ENCODE assay signal across 8 cellular contexts in the genomic region with DNA sequence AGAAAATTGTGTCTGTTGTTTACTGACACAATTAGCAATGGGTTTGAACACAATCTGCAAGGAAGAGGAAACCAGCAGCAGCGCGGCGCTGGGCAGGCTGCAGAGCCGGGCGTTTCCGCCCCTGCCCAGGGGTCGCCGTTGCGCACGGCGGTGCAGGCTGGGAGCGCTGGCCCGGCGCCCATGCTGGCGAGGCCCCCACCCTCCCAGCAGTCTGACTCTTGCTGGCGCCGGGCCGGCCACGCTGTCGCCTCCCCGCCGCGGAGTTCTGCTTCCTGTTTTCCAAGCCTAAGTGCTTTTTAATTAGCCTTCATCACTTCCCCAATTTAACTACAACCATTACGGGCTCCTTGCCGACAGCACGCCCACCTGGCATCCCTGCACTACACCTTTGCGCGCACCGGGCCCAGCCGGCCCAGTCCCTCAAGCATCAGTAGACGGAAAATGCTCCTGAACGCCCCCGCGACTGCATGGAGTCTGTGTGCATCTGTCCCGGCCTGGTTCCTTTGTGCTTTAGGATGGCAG.
A peak's percentile ranks its signal among the peaks of the same experiment; 100 is the strongest.
DNase-seq lines count a peak whose midpoint lies in the region; ATAC-seq, FAIRE-seq and TF ChIP-seq lines count a peak whose summit lies in the region.

No MANE protein-coding gene starts in this region.

- ATAC-seq in heart right ventricle: peak; percentile 89 to 97 (median 96)

- H3K36me3 ChIP-seq in HEK293 (ENCODE audit: control insufficient read depth in 2 of 2, insufficient read depth in 1 of 2, low read length in 2 of 2) (no peaks in the 10 kb centered on the region), heart right ventricle (no peaks in the 10 kb centered on the region), ovary (no peaks in the 10 kb centered on the region)

- DNase-seq in DMS153 treated with DMSO at 0.1 percent for 48 hours (lab: John Stamatoyannopoulos, UW; ENCODE audit: unreplicated experiment) (peak; percentile 95), NCI-H2196 (lab: John Stamatoyannopoulos, UW; ENCODE audit: unreplicated experiment) (peak; percentile 76), heart right ventricle (peak; percentile 71 to 84), ovary (peak; percentile 52 to 85 (median 71)), EL (no peak), HTR-8/SVneo (ENCODE audit: insufficient read length, low spot score) (no peak)
- peak; percentile 18 for DNase-seq in activated naive CD8-positive, alpha-beta T cell treated with anti-CD3 and anti-CD28 coated beads for 36 hours

- peaks cover 3% of the 10 kb centered on the region for H3K36me3 Mint-ChIP-seq in activated naive CD8-positive, alpha-beta T cell treated with anti-CD3 and anti-CD28 coated beads for 36 hours

- H3K27ac ChIP-seq in HEK293 (ENCODE audit: extremely low read depth, low read depth, low read length) (no peak overlapping the region; the same call in 1 of the 2 replicates), heart right ventricle (peak overlapping the region in 8 of 10 donors; percentile 50 to 76 (median 70)), ovary (no peak overlapping the region)

- H3K4me3 ChIP-seq in HEK293 (ENCODE audit: low read depth, low read length) (peak overlapping the region; percentile 16), heart right ventricle (peak overlapping the region; percentile 8 to 64 (median 60)), ovary (peak overlapping the region; percentile 33)

- H3K4me1 Mint-ChIP-seq in activated naive CD8-positive, alpha-beta T cell treated with anti-CD3 and anti-CD28 coated beads for 36 hours: peaks cover 10% of the 10 kb centered on the region

- TF ChIP-seq POLR2A in ovary (IDR thresholded peaks at IDR 0.05): no peak

- no peak overlapping the region for H3K27ac Mint-ChIP-seq in activated naive CD8-positive, alpha-beta T cell treated with anti-CD3 and anti-CD28 coated beads for 36 hours

- POLR2A ChIA-PET in HEK293 (lab: Yijun Ruan, JAX): interaction anchor here (0.6 kb wide), 2 partner anchors 521 to 1058 kb away, joined by 5 to 10 read pairs; no protein-coding TSS in a partner anchor

- no peaks in the 10 kb centered on the region for H3K9me3 Mint-ChIP-seq in activated naive CD8-positive, alpha-beta T cell treated with anti-CD3 and anti-CD28 coated beads for 36 hours

- peak overlapping the region; percentile 73 for H3K4me3 Mint-ChIP-seq in activated naive CD8-positive, alpha-beta T cell treated with anti-CD3 and anti-CD28 coated beads for 36 hours

- intact Hi-C loops in heart right ventricle (cut with DNase I): loop anchor here in 3 of 10 donors (5.0 to 10.0 kb wide), 2 partner anchors 90 to 92 kb away; no protein-coding TSS in a partner anchor
- intact Hi-C loops in ovary (cut with DNase I): no loop called here

- no peaks in the 10 kb centered on the region for H3K9me3 ChIP-seq in HEK293 (ENCODE audit: control insufficient read depth, insufficient read depth, low read depth, low read length)
- no peaks in the 10 kb centered on the region for H3K9me3 ChIP-seq in heart right ventricle
- H3K9me3 ChIP-seq in ovary: no peaks in the 10 kb centered on the region

- CTCF ChIA-PET in HEK293 (lab: Yijun Ruan, JAX): no interaction called here

- peaks cover 47% of the 10 kb centered on the region for H3K27me3 Mint-ChIP-seq in activated naive CD8-positive, alpha-beta T cell treated with anti-CD3 and anti-CD28 coated beads for 36 hours

- FAIRE-seq in HTR-8/SVneo (lab: Jason Lieb, UNC): no peak

- TF ChIP-seq EP300 in ovary (IDR thresholded peaks at IDR 0.05): no peak

- H3K27me3 ChIP-seq in heart right ventricle (no peaks in the 10 kb centered on the region), ovary (no peaks in the 10 kb centered on the region)

- TF ChIP-seq CTCF in HEK293 (tag by site-specific recombination; IDR thresholded peaks at IDR 0.05) (peak; percentile 55), heart right ventricle (IDR thresholded peaks at IDR 0.05) (peak in 3 of 9 donors; percentile 18 to 31 (median 25)), ovary (IDR thresholded peaks at IDR 0.05) (no peak)

- H3K4me1 ChIP-seq in HEK293 (ENCODE audit: control insufficient read depth, insufficient read depth, low read length): no peaks in the 10 kb centered on the region
- peaks cover 0 to 28% (median 0%) of the 10 kb centered on the region in 9 donors for H3K4me1 ChIP-seq in heart right ventricle
- no peaks in the 10 kb centered on the region for H3K4me1 ChIP-seq in ovary (ENCODE audit: insufficient read depth)

- WGBS in heart right ventricle, 2 donors: 0% methylated on average over 35 of the region's 35 CpGs
- 1 to 2% (median 1%) methylated on average over 35 of the region's 35 CpGs for WGBS in ovary, 3 donors

TF ChIP-seq in HEK293, 187 proteins besides CTCF, POLR2A, EP300 and RAD21 (continues in another document):
- peak; percentile 67 for TF ChIP-seq ZIC2 (tag by site-specific recombination; IDR thresholded peaks at IDR 0.05)
- TF ChIP-seq, protein P1, sequence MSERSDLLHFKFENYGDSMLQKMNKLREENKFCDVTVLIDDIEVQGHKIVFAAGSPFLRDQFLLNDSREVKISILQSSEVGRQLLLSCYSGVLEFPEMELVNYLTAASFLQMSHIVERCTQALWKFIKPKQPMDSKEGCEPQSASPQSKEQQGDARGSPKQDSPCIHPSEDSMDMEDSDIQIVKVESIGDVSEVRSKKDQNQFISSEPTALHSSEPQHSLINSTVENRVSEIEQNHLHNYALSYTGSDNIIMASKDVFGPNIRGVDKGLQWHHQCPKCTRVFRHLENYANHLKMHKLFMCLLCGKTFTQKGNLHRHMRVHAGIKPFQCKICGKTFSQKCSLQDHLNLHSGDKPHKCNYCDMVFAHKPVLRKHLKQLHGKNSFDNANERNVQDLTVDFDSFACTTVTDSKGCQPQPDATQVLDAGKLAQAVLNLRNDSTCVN (tag by site-specific recombination; optimal IDR thresholded peaks at IDR 0.05): peak; percentile 47
- TF ChIP-seq EGR2 (tag by site-specific recombination; IDR thresholded peaks at IDR 0.05; ENCODE audit: low read depth): 0 out of 2 replicates have a peak, but pooled peaks have one; percentile 46
- TF ChIP-seq ZEB2 (tag by site-specific recombination; IDR thresholded peaks at IDR 0.05): peak; percentile 74
- peak; percentile 56 for TF ChIP-seq ZNF366 (tag by site-specific recombination; conservative IDR thresholded peaks at IDR 0.05)
- no peak for TF ChIP-seq ZNF121 (tag by site-specific recombination; IDR thresholded peaks at IDR 0.05)
- TF ChIP-seq ZNF302 (tag by site-specific recombination; IDR thresholded peaks at IDR 0.05; ENCODE audit: low read depth): no peak
- TF ChIP-seq ZNF707 (tag by site-specific recombination; IDR thresholded peaks at IDR 0.05): no peak
- TF ChIP-seq TCF7L2 (IDR thresholded peaks at IDR 0.05; ENCODE audit: borderline replicate concordance, low read depth, low read length): no peak
- no peak for TF ChIP-seq ZNF404 (tag by site-specific recombination; IDR thresholded peaks at IDR 0.05)
- no peak for TF ChIP-seq ZNF785 (tag by site-specific recombination; IDR thresholded peaks at IDR 0.05)
- peak; percentile 85 for TF ChIP-seq ZNF76 (tag by site-specific recombination; IDR thresholded peaks at IDR 0.05; ENCODE audit: borderline replicate concordance, low read depth)
- TF ChIP-seq KLF1 (tag by site-specific recombination; IDR thresholded peaks at IDR 0.05): peak; percentile 65; the same call in 1 of the 2 replicates
- TF ChIP-seq KLF16 (tag by site-specific recombination; IDR thresholded peaks at IDR 0.05): 0 out of 2 replicates have a peak, but pooled peaks have one; percentile 35
- peak; percentile 78 for TF ChIP-seq SP7 (tag by site-specific recombination; IDR thresholded peaks at IDR 0.05)
- TF ChIP-seq GLIS1 (tag by site-specific recombination; IDR thresholded peaks at IDR 0.05): peak; percentile 63
- peak; percentile 27; the same call in 1 of the 2 replicates for TF ChIP-seq SP2 (tag by site-specific recombination; IDR thresholded peaks at IDR 0.05)
- 0 out of 2 replicates have a peak, but pooled peaks have one; percentile 34 for TF ChIP-seq IKZF3 (tag by site-specific recombination; IDR thresholded peaks at IDR 0.05)
- TF ChIP-seq, protein P2, sequence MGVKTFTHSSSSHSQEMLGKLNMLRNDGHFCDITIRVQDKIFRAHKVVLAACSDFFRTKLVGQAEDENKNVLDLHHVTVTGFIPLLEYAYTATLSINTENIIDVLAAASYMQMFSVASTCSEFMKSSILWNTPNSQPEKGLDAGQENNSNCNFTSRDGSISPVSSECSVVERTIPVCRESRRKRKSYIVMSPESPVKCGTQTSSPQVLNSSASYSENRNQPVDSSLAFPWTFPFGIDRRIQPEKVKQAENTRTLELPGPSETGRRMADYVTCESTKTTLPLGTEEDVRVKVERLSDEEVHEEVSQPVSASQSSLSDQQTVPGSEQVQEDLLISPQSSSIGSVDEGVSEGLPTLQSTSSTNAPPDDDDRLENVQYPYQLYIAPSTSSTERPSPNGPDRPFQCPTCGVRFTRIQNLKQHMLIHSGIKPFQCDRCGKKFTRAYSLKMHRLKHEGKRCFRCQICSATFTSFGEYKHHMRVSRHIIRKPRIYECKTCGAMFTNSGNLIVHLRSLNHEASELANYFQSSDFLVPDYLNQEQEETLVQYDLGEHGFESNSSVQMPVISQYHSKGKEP (tag by site-specific recombination; IDR thresholded peaks at IDR 0.05): 0 out of 2 replicates have a peak, but pooled peaks have one; percentile 36
- TF ChIP-seq ZNF10 (tag by site-specific recombination; IDR thresholded peaks at IDR 0.05): peak; percentile 85
- peak; percentile 35; the same call in 1 of the 2 replicates for TF ChIP-seq OSR2 (tag by site-specific recombination; IDR thresholded peaks at IDR 0.05)
- no peak for TF ChIP-seq ZNF626 (tag by site-specific recombination; IDR thresholded peaks at IDR 0.05)
- TF ChIP-seq ZNF561 (tag by site-specific recombination; IDR thresholded peaks at IDR 0.05; ENCODE audit: borderline replicate concordance): peak; percentile 55; the same call in 1 of the 2 replicates

Comparison
In these comparisons a context has a peak if more than half of its experiments do, and no peak if none do; other contexts are left out.
1. DNase-seq: peak in DMS153 treated with DMSO at 0.1 percent for 48 hours (single experiment), NCI-H2196 (single experiment), activated naive CD8-positive, alpha-beta T cell treated with anti-CD3 and anti-CD28 coated beads for 36 hours (single experiment), heart right ventricle (2 of 2) and ovary (5 of 5); none in EL (single experiment) and HTR-8/SVneo (single experiment).
2. H3K27ac ChIP-seq: peak in heart right ventricle (8 of 10); none in HEK293 (single experiment) and ovary (0 of 2).
3. Peak in every context shown above with its lines, with median percentiles within 50 percentile points of each other: H3K4me3 ChIP-seq.